In the genomic region with DNA sequence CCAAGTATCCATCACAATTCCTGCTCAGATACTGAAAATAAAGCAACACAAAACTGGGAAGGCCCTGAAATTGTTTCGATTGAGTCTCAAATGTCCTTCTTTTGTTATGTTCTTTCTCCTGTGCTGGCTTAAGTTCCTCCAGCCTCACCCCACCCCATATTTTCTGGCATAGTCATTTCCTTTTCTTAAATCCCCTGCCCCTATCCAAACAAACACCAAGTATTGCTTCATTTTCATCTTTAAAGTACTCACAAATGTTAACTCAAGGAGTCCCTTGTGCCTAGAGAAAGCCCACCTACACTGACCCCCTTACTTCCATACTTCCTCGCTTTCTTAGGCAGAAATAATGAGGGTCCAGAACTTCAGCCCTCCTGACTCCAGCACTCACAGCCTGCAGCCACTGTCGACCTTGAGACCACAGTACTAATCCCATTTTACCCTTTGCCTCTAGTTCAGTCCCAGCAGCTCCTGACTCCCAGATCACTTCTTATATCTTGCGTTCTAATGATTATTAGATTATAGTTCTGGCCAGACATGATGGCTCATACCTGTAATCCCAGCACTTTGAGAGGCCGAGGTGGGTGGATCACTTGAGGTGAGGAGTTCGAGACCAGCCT, we compare ENCODE assay signal across 12 cellular contexts.
DNase-seq lines count a peak whose midpoint lies in the region; ATAC-seq and TF ChIP-seq lines count a peak whose summit lies in the region.
"Had no signal": no experiment of that assay in that cellular context is flagged by ENCODE, and none has a peak within 500 bp of the region (broad histone marks: within the 10 kb centered on the region; RNA-seq: fewer than 3 reads in every experiment).

No MANE protein-coding gene starts in this region.

- no TSS peak for BruUV-seq in mammary epithelial cell (replicated peaks; lab: Mats Ljungman, UMichigan)

- H3K9ac ChIP-seq in mammary epithelial cell (ENCODE audit: insufficient read depth, low read length): no peak overlapping the region

- TF ChIP-seq CTCF in mammary epithelial cell (conservative IDR thresholded peaks at IDR 0.05 in 1 of 2, IDR thresholded peaks at IDR 0.05 in 1 of 2; ENCODE audit: extremely low read depth in 1 of 2, insufficient read depth in 1 of 2, low read depth in 1 of 2, low read length in 2 of 2): no peak

- H2AFZ ChIP-seq in mammary epithelial cell (ENCODE audit: low read depth, low read length): peak overlapping the region; percentile 83

- peak overlapping the region; percentile 59 for H3K4me2 ChIP-seq in mammary epithelial cell (ENCODE audit: insufficient read depth, low read depth, low read length)

- no peaks in the 10 kb centered on the region for H3K27me3 ChIP-seq in mammary epithelial cell (ENCODE audit: insufficient read depth, low read length)
- H3K27me3 ChIP-seq: gastrocnemius medialis had no signal

- peaks cover 11% of the 10 kb centered on the region for H3K4me1 ChIP-seq in mammary epithelial cell (ENCODE audit: insufficient read depth, low read length)
- H3K4me1 ChIP-seq: gastrocnemius medialis had no signal

- 95% methylated on average over 6 of the region's 6 CpGs for WGBS in mammary epithelial cell (ENCODE audit: low coverage, missing lambda C conversion rate)

- no peak for ATAC-seq in left colon
- ATAC-seq: activated CD8-positive, alpha-beta T cell treated with anti-CD3 and anti-CD28 coated beads for 36 hours had no signal

- H3K9me3 ChIP-seq in mammary epithelial cell (replicated peaks; ENCODE audit: insufficient read depth, low read length): peaks cover 3% of the 10 kb centered on the region
- H3K9me3 ChIP-seq: gastrocnemius medialis had no signal

- CTCF ChIA-PET in mammary epithelial cell (lab: Charles Lee; ENCODE audit: low non-redundant PET): no interaction called here

- H3K36me3 ChIP-seq in mammary epithelial cell (ENCODE audit: insufficient read depth, low read length): no peaks in the 10 kb centered on the region
- H3K36me3 ChIP-seq: gastrocnemius medialis had no signal

- DNase-seq in EH (ENCODE audit: low read depth) (peak; percentile 82), LoVo (ENCODE audit: low spot score) (peak; percentile 77), mammary epithelial cell (peak; percentile 69), iris pigment epithelial cell (ENCODE audit: low read depth) (peak; percentile 95), nucleus accumbens (lab: John Stamatoyannopoulos, UW) (no peak), COR-L47 (lab: John Stamatoyannopoulos, UW) (no peak), midbrain (lab: John Stamatoyannopoulos, UW) (no peak), left colon (no peak)
- DNase-seq: activated CD8-positive, alpha-beta T cell treated with anti-CD3 and anti-CD28 coated beads for 36 hours; gastrocnemius medialis; nephron progenitor cell; stimulated activated CD4-positive, alpha-beta T cell treated with anti-CD3 and anti-CD28 coated beads, Interleukin-1b, Interleukin-23, amount 100 ng/mL, for 48 hours had no signal

- no peak overlapping the region for H3K4me3 ChIP-seq in mammary epithelial cell (replicated peaks in 1 of 3; ENCODE audit: insufficient read depth in 1 of 3, low read depth in 2 of 3, low read length in 3 of 3)
- H3K4me3 ChIP-seq: gastrocnemius medialis had no signal

- intact Hi-C loops in mammary epithelial cell (cut with micrococcal nuclease) (loop anchor here (1.0 kb wide), 1 partner anchor 15 kb away; no protein-coding TSS in a partner anchor), left colon (cut with DNase I, micrococcal nuclease) (no loop called here)

- in situ Hi-C loops in mammary epithelial cell (cut with MboI; ENCODE audit: low sequenced_read_pairs in 2 of 2): no loop called here

- H3K27ac ChIP-seq in mammary epithelial cell (ENCODE audit: insufficient read depth, low read depth, low read length): peak overlapping the region; percentile 53
- H3K27ac ChIP-seq: gastrocnemius medialis had no signal

- no peaks in the 10 kb centered on the region for H4K20me1 ChIP-seq in mammary epithelial cell (ENCODE audit: insufficient read depth, low read length)

- H3K79me2 ChIP-seq in mammary epithelial cell (ENCODE audit: insufficient read depth, low read length): no peaks in the 10 kb centered on the region

- dilution Hi-C loops in mammary epithelial cell (cut with HindIII; ENCODE audit: low sequenced_read_pairs): no loop called here

Comparison
In these comparisons a context has a peak if more than half of its experiments do, and no peak if none do; other contexts are left out.
1. DNase-seq: peak in EH (single experiment), LoVo (single experiment), mammary epithelial cell (single experiment) and iris pigment epithelial cell (single experiment); none in nucleus accumbens (0 of 56), COR-L47 (single experiment), midbrain (single experiment) and left colon (0 of 2).